ENCODE assay signal across 16 cellular contexts in genomic region chr9:132804576-132805295, GRCh38.
DNase-seq lines count a peak whose midpoint lies in the region; ATAC-seq, FAIRE-seq and TF ChIP-seq lines count a peak whose summit lies in the region.
"Had no signal": no experiment of that assay in that cellular context is flagged by ENCODE, and none has a peak within 500 bp of the region (broad histone marks: within the 10 kb centered on the region; RNA-seq: fewer than 3 reads in every experiment).

No MANE protein-coding gene starts in this region.

- H3K27ac ChIP-seq in small intestine (ENCODE audit: low read depth in 1 of 2, low read length in 1 of 2) (no peak overlapping the region), GM23338 (ENCODE audit: low read depth) (no peak overlapping the region)
- H3K27ac ChIP-seq: epithelial cell of prostate had no signal

- H3K4me2 ChIP-seq in GM23338, result no peak overlapping the region

- no peak for ATAC-seq in GM23338
- no peak for ATAC-seq in GM18520 (IDR thresholded peaks at IDR 0.05; ENCODE audit: unreplicated experiment)

- H3K9me3 Mint-ChIP-seq in GM23338, result no peaks in the 10 kb centered on the region; the same call in 2 of the 3 replicates
- H3K9me3 Mint-ChIP-seq: activated CD4-positive, alpha-beta T cell treated with anti-CD3 and anti-CD28 coated beads, Interleukin-2, amount 10 ng/mL, durations not matched to agents 24 days and 14 days had no signal

- no peaks in the 10 kb centered on the region for H3K79me2 ChIP-seq in GM23338 (replicated peaks; ENCODE audit: insufficient read depth)

- no peak overlapping the region for H2AFZ ChIP-seq in GM23338

- TF ChIP-seq CTCF in GM23338 (conservative IDR thresholded peaks at IDR 0.05; ENCODE audit: low read depth in 2 of 2), result no peak

- H3K4me3 Mint-ChIP-seq in GM23338, result no peak overlapping the region
- H3K4me3 Mint-ChIP-seq: activated CD4-positive, alpha-beta T cell treated with anti-CD3 and anti-CD28 coated beads, Interleukin-2, amount 10 ng/mL, durations not matched to agents 24 days and 14 days had no signal

- no peak overlapping the region for H3K4me3 ChIP-seq in small intestine (ENCODE audit: low read depth in 1 of 2, low read length in 2 of 2)
- no peak overlapping the region for H3K4me3 ChIP-seq in GM23338

- H3K9me2 ChIP-seq in GM23338 (ENCODE audit: insufficient read depth), result no peaks in the 10 kb centered on the region

- peaks cover 0 to 5% of the 10 kb centered on the region in 2 donors for H3K27me3 ChIP-seq in small intestine (ENCODE audit: control insufficient read depth in 2 of 2, insufficient read depth in 2 of 2, low read length in 2 of 2)
- H3K27me3 ChIP-seq in GM23338 (ENCODE audit: insufficient read depth), result no peaks in the 10 kb centered on the region

- H3K36me3 ChIP-seq in small intestine (ENCODE audit: control insufficient read depth in 2 of 2, insufficient read depth in 2 of 2, low read length in 2 of 2) (no peaks in the 10 kb centered on the region), GM23338 (ENCODE audit: insufficient read depth) (no peaks in the 10 kb centered on the region)

- H3K9me3 ChIP-seq in small intestine (ENCODE audit: control insufficient read depth, low read depth), result no peaks in the 10 kb centered on the region

- no peak overlapping the region for H3K27ac Mint-ChIP-seq in GM23338
- H3K27ac Mint-ChIP-seq: activated CD4-positive, alpha-beta T cell treated with anti-CD3 and anti-CD28 coated beads, Interleukin-2, amount 10 ng/mL, durations not matched to agents 24 days and 14 days; CD4-positive, alpha-beta memory T cell had no signal

- no peaks in the 10 kb centered on the region for H3F3A ChIP-seq in GM23338 (replicated peaks; ENCODE audit: low read depth)

- H3K27me3 Mint-ChIP-seq in GM23338 (ENCODE audit: insufficient read depth, low read depth, poor library complexity), result peaks cover 23% of the 10 kb centered on the region

- 39 to 61% (median 52%) methylated on average over 20 of the region's 20 CpGs for WGBS in small intestine, 3 donors

- H3K4me1 ChIP-seq in small intestine (ENCODE audit: control insufficient read depth in 2 of 2, insufficient read depth in 1 of 2, low read depth in 1 of 2, low read length in 1 of 2) (peaks cover 0 to 2% of the 10 kb centered on the region in 2 donors), GM23338 (ENCODE audit: insufficient read depth) (peaks cover 26% of the 10 kb centered on the region)

- no peaks in the 10 kb centered on the region for H3K36me3 Mint-ChIP-seq in GM23338 (ENCODE audit: low read depth)
- H3K36me3 Mint-ChIP-seq: CD4-positive, alpha-beta memory T cell had no signal

- H3K4me1 Mint-ChIP-seq in GM23338, result peaks cover 34% of the 10 kb centered on the region

- FAIRE-seq in small intestine (lab: Jason Lieb, UNC), result no peak
- FAIRE-seq: A204.1 had no signal

- DNase-seq in NCI-H748 (lab: John Stamatoyannopoulos, UW; ENCODE audit: unreplicated experiment) (peak; percentile 75), NCI-H748 treated with DMSO at 0.1 percent for 48 hours (lab: John Stamatoyannopoulos, UW) (no peak), NCI-H510A treated with DMSO at 0.1 percent for 48 hours (lab: John Stamatoyannopoulos, UW) (peak; percentile 15), left kidney (ENCODE audit: low read depth, low spot score) (peak; percentile 76), small intestine (peak; percentile 18), epidermal melanocyte (ENCODE audit: insufficient read length, low spot score) (no peak), GM23338 (ENCODE audit: low spot score) (no peak)
- DNase-seq: activated CD4-positive, alpha-beta T cell treated with anti-CD3 and anti-CD28 coated beads, Interleukin-2, amount 10 ng/mL, durations not matched to agents 24 days and 14 days; amniotic stem cell; CD4-positive, alpha-beta memory T cell; NCI-H1694 treated with DMSO at 0.1 percent for 48 hours; NCI-H82; stimulated activated CD4-positive, alpha-beta T cell treated with anti-CD3 and anti-CD28 coated beads, Interleukin-15, amount 100 ng/mL, for 24 hours had no signal

- no peaks in the 10 kb centered on the region for H4K20me1 ChIP-seq in GM23338 (replicated peaks; ENCODE audit: insufficient read depth)

TF ChIP-seq in GM23338, 12 proteins besides CTCF, POLR2A, EP300 and RAD21:
- no peak for TF ChIP-seq ZNF114 (CRISPR knock-in tag; IDR thresholded peaks at IDR 0.05)

Comparison
In these comparisons a context has a peak if more than half of its experiments do, and no peak if none do; other contexts are left out.
1. DNase-seq: peak in NCI-H748 (single experiment), NCI-H510A treated with DMSO at 0.1 percent for 48 hours (single experiment), left kidney (single experiment) and small intestine (single experiment); none in NCI-H748 treated with DMSO at 0.1 percent for 48 hours (single experiment), epidermal melanocyte (single experiment) and GM23338 (single experiment).